In the genomic region with DNA sequence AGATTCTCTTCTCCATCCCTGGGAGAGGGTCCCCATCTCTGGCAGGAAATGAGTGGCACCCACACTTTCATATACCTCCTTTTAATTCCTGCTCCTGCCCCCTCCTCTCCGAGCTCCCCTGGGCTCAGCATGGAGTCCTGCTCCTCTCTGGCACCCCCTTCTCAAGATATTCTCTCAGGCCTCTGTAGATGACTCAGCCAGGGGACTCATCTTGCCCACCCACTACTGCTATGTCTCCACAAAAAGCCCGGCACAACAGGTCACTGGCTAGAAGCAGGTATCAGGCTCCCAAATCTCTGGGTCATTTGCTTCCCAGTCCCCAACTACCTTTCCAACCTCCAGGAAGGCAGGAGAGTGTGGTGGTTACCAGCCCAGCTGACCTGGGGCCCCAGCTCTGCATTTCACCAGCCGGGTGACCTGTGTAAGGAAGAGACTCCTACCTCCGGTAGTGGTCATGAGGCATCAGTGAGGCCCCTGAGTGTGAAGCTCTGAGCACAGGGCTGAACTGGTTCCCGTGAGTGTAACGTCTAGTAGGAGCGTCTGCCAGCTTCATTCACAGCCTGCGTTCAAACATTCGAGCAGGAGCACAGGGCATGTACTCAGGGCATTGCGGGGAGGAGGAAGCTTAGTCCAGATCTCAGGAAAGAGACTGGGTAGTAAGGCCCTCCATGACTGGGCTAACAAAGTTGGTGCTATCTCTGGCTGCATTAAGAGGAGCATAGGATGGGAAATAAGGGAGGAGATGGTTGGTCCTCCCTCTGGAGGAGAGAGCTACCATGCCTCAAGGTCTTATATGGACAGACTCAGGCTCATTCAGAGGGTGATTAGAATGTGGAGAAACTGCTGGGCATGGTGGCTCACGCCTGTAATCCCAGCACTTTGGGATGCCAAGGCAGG, we compare ENCODE assay signal across 1 cellular context.
TF ChIP-seq lines count a peak whose summit lies in the region.

No MANE protein-coding gene starts in this region.

TF ChIP-seq in GM23338, 12 proteins besides CTCF, POLR2A, EP300 and RAD21:
- no peak for TF ChIP-seq ZNF331 (CRISPR knock-in tag; IDR thresholded peaks at IDR 0.05; ENCODE audit: low read depth)
- TF ChIP-seq EZH2 (IDR thresholded peaks at IDR 0.05; ENCODE audit: low read depth, unreplicated experiment): no peak
- no peak for TF ChIP-seq ZNF462 (CRISPR knock-in tag; IDR thresholded peaks at IDR 0.05)
- TF ChIP-seq, protein P1, sequence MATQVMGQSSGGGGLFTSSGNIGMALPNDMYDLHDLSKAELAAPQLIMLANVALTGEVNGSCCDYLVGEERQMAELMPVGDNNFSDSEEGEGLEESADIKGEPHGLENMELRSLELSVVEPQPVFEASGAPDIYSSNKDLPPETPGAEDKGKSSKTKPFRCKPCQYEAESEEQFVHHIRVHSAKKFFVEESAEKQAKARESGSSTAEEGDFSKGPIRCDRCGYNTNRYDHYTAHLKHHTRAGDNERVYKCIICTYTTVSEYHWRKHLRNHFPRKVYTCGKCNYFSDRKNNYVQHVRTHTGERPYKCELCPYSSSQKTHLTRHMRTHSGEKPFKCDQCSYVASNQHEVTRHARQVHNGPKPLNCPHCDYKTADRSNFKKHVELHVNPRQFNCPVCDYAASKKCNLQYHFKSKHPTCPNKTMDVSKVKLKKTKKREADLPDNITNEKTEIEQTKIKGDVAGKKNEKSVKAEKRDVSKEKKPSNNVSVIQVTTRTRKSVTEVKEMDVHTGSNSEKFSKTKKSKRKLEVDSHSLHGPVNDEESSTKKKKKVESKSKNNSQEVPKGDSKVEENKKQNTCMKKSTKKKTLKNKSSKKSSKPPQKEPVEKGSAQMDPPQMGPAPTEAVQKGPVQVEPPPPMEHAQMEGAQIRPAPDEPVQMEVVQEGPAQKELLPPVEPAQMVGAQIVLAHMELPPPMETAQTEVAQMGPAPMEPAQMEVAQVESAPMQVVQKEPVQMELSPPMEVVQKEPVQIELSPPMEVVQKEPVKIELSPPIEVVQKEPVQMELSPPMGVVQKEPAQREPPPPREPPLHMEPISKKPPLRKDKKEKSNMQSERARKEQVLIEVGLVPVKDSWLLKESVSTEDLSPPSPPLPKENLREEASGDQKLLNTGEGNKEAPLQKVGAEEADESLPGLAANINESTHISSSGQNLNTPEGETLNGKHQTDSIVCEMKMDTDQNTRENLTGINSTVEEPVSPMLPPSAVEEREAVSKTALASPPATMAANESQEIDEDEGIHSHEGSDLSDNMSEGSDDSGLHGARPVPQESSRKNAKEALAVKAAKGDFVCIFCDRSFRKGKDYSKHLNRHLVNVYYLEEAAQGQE (IDR thresholded peaks at IDR 0.05; ENCODE audit: unreplicated experiment): no peak
- TF ChIP-seq CREB1 (CRISPR knock-in tag; IDR thresholded peaks at IDR 0.05; ENCODE audit: low read depth): no peak
- TF ChIP-seq POLR2AphosphoS5 (IDR thresholded peaks at IDR 0.05; ENCODE audit: low read depth): no peak
- no peak for TF ChIP-seq NANOG (IDR thresholded peaks at IDR 0.05; ENCODE audit: borderline replicate concordance)
- TF ChIP-seq, protein P2, sequence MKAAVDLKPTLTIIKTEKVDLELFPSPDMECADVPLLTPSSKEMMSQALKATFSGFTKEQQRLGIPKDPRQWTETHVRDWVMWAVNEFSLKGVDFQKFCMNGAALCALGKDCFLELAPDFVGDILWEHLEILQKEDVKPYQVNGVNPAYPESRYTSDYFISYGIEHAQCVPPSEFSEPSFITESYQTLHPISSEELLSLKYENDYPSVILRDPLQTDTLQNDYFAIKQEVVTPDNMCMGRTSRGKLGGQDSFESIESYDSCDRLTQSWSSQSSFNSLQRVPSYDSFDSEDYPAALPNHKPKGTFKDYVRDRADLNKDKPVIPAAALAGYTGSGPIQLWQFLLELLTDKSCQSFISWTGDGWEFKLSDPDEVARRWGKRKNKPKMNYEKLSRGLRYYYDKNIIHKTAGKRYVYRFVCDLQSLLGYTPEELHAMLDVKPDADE (IDR thresholded peaks at IDR 0.05): no peak
- TF ChIP-seq ZNF114 (CRISPR knock-in tag; IDR thresholded peaks at IDR 0.05): no peak
- TF ChIP-seq STAT1 (IDR thresholded peaks at IDR 0.05; ENCODE audit: unreplicated experiment): no peak
- no peak for TF ChIP-seq JUNB (IDR thresholded peaks at IDR 0.05; ENCODE audit: unreplicated experiment)
- no peak for TF ChIP-seq EZH2phosphoT487 (IDR thresholded peaks at IDR 0.05; ENCODE audit: unreplicated experiment)
